In the genomic region with DNA sequence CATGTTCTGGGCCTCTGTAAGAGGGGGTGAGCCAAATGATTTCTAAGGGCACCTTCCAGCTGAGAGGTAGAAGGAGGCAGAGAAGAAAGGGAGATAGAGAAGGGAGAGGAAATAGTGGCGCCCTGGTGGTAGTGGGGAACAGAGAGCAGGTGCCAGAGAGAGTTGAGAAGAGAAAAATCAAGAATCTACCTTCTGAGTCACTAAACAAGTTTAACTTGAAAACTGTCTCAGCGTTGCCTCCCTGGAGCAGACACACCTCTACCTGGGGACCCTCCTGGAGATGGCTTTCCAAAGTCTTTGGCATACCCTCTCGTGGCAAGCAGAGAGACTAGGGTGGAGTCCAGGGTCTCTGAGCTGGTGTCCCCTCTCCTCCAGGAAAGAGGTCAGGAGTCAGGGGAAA, we compare ENCODE assay signal across 17 cellular contexts. TPM values are rescaled to one million over a fixed set of nuclear protein-coding genes. Genes with fewer than 3 reads are reported as not detected.
DNase-seq lines count a peak whose midpoint lies in the region; ATAC-seq and TF ChIP-seq lines count a peak whose summit lies in the region.
"Had no signal": no experiment of that assay in that cellular context is flagged by ENCODE, and none has a peak within 500 bp of the region (broad histone marks: within the 10 kb centered on the region; RNA-seq: fewer than 3 reads in every experiment).

No MANE protein-coding gene starts in this region.

- H3K27ac ChIP-seq in mammary epithelial cell (ENCODE audit: insufficient read depth, low read depth, low read length): no peak overlapping the region
- H3K27ac ChIP-seq in thoracic aorta: peak overlapping the region; percentile 33 to 83
- H3K27ac ChIP-seq in upper lobe of left lung: no peak overlapping the region
- H3K27ac ChIP-seq in A673 (ENCODE audit: low read depth, low read length, poor library complexity, severe bottlenecking): no peak overlapping the region

- 85% methylated on average over 3 of the region's 3 CpGs for WGBS in mammary epithelial cell (ENCODE audit: low coverage, missing lambda C conversion rate)
- 76 to 90% methylated on average over 3 of the region's 3 CpGs for WGBS in upper lobe of left lung, 2 donors

- DNase-seq in MCF 10A (ENCODE audit: unreplicated experiment) (no peak), mammary epithelial cell (no peak), immature natural killer cell (no peak), thoracic aorta (ENCODE audit: low spot score) (no peak), NCI-H2107 treated with DMSO at 0.1 percent for 48 hours (lab: John Stamatoyannopoulos, UW; ENCODE audit: unreplicated experiment) (no peak), upper lobe of left lung (no peak), A673 (ENCODE audit: low spot score) (no peak)
- DNase-seq in activated T-helper 1 cell treated with anti-CD3 and anti-CD28 coated beads, Interleukin-12 subunit alpha, Interleukin-12 subunit beta, Interleukin-2, Interleukin-4 antibody, amounts not matched to agents 30 ng/mL and 10 ng/mL and 1 ng/mL, durations not matched to agents 14 hours and 24 hours and 36 hours (ENCODE audit: low spot score): no peak
- DNase-seq: activated CD8-positive, alpha-beta memory T cell treated with anti-CD3 and anti-CD28 coated beads for 24 hours; activated effector memory CD4-positive, alpha-beta T cell treated with anti-CD3 and anti-CD28 coated beads, Interleukin-2, amount 50 U/mL, for 16 hours; left cardiac atrium; MV-4-11; NCI-H2029; NCI-H510A; occipital lobe; stimulated activated naive CD4-positive, alpha-beta T cell treated with Interleukin-2 at 50 U/mL for 16 hours had no signal

- H3K27me3 ChIP-seq in mammary epithelial cell (ENCODE audit: insufficient read depth, low read length): no peaks in the 10 kb centered on the region
- no peaks in the 10 kb centered on the region for H3K27me3 ChIP-seq in thoracic aorta (replicated peaks; ENCODE audit: insufficient read depth)
- H3K27me3 ChIP-seq in upper lobe of left lung: no peaks in the 10 kb centered on the region
- no peaks in the 10 kb centered on the region for H3K27me3 ChIP-seq in A673 (replicated peaks; ENCODE audit: insufficient read depth, low read depth, low read length, poor library complexity)

- ATAC-seq in thoracic aorta (ENCODE audit: insufficient number of reproducible peaks, low FRiP score, low read depth) (no peak), upper lobe of left lung (ENCODE audit: low FRiP score in 2 of 2) (no peak)

- TF ChIP-seq CTCF in MCF 10A (IDR thresholded peaks at IDR 0.05; ENCODE audit: unreplicated experiment): no peak
- TF ChIP-seq CTCF in mammary epithelial cell (conservative IDR thresholded peaks at IDR 0.05 in 1 of 2, IDR thresholded peaks at IDR 0.05 in 1 of 2; ENCODE audit: extremely low read depth in 1 of 2, insufficient read depth in 1 of 2, low read depth in 1 of 2, low read length in 2 of 2): no peak
- TF ChIP-seq CTCF in thoracic aorta (IDR thresholded peaks at IDR 0.05): no peak
- TF ChIP-seq CTCF in upper lobe of left lung (IDR thresholded peaks at IDR 0.05): no peak
- TF ChIP-seq CTCF in A673 (conservative IDR thresholded peaks at IDR 0.05; ENCODE audit: low read depth, low read length): no peak

- CTCF ChIA-PET in MCF 10A (lab: Yijun Ruan, JAX): interaction anchor here (0.6 to 10.1 kb wide), 9 partner anchors 9 to 427 kb away, joined by 3 to 130 read pairs (median 4); no protein-coding TSS in a partner anchor
- CTCF ChIA-PET in mammary epithelial cell (lab: Charles Lee; ENCODE audit: low non-redundant PET): no interaction called here
- CTCF ChIA-PET in A673 (lab: Charles Lee): no interaction called here

- intact Hi-C loops in MCF 10A (cut with micrococcal nuclease) (no loop called here), mammary epithelial cell (cut with micrococcal nuclease) (no loop called here), A673 (cut with micrococcal nuclease; ENCODE audit: unreplicated experiment) (no loop called here)
- intact Hi-C loops in activated T-helper 1 cell treated with anti-CD3 and anti-CD28 coated beads, Interleukin-12 subunit alpha, Interleukin-12 subunit beta, Interleukin-2, Interleukin-4 antibody, amounts not matched to agents 30 ng/mL and 10 ng/mL and 1 ng/mL, durations not matched to agents 14 hours and 24 hours and 36 hours (cut with micrococcal nuclease): loop anchor here (2.0 kb wide), 1 partner anchor 67 kb away; no protein-coding TSS in a partner anchor

- H3K27ac Mint-ChIP-seq in MCF 10A (ENCODE audit: low read depth, unreplicated experiment): no peak overlapping the region
- H3K27ac Mint-ChIP-seq in activated T-helper 1 cell treated with anti-CD3 and anti-CD28 coated beads, Interleukin-12 subunit alpha, Interleukin-12 subunit beta, Interleukin-2, Interleukin-4 antibody, amounts not matched to agents 30 ng/mL and 10 ng/mL and 1 ng/mL, durations not matched to agents 14 hours and 24 hours and 36 hours: no peak overlapping the region
- H3K27ac Mint-ChIP-seq in immature natural killer cell: no peak overlapping the region

- H3K79me2 ChIP-seq in mammary epithelial cell (ENCODE audit: insufficient read depth, low read length): peaks cover 15% of the 10 kb centered on the region

- H3K36me3 ChIP-seq in mammary epithelial cell (ENCODE audit: insufficient read depth, low read length) (no peaks in the 10 kb centered on the region), thoracic aorta (no peaks in the 10 kb centered on the region), upper lobe of left lung (no peaks in the 10 kb centered on the region), A673 (ENCODE audit: insufficient read depth, low read length, poor library complexity, severe bottlenecking) (no peaks in the 10 kb centered on the region)
- H3K36me3 ChIP-seq: HAP-1 had no signal

- POLR2A ChIA-PET in MCF 10A (lab: Yijun Ruan, JAX): interaction anchor here (0.7 to 3.6 kb wide), 7 partner anchors 9 to 410 kb away, joined by 3 to 25 read pairs (median 5); no protein-coding TSS in a partner anchor
- POLR2A ChIA-PET in A673 (lab: Charles Lee; ENCODE audit: low non-redundant PET): interaction anchor here (0.5 kb wide), 1 partner anchor 20 kb away, joined by 12 read pairs; no protein-coding TSS in a partner anchor

- H3K4me3 ChIP-seq in mammary epithelial cell (replicated peaks in 1 of 3; ENCODE audit: insufficient read depth in 1 of 3, low read depth in 2 of 3, low read length in 3 of 3) (no peak overlapping the region), thoracic aorta (no peak overlapping the region), upper lobe of left lung (no peak overlapping the region), A673 (ENCODE audit: low read depth, low read length, poor library complexity, severe bottlenecking) (no peak overlapping the region)

- H3K27me3 Mint-ChIP-seq in MCF 10A (ENCODE audit: insufficient read depth, unreplicated experiment): no peaks in the 10 kb centered on the region
- H3K27me3 Mint-ChIP-seq in activated T-helper 1 cell treated with anti-CD3 and anti-CD28 coated beads, Interleukin-12 subunit alpha, Interleukin-12 subunit beta, Interleukin-2, Interleukin-4 antibody, amounts not matched to agents 30 ng/mL and 10 ng/mL and 1 ng/mL, durations not matched to agents 14 hours and 24 hours and 36 hours (ENCODE audit: insufficient read depth): peaks cover 33% of the 10 kb centered on the region
- peaks cover 2 to 13% (median 6%) of the 10 kb centered on the region in 3 donors for H3K27me3 Mint-ChIP-seq in immature natural killer cell (ENCODE audit: low read depth in 3 of 3)

- no peak overlapping the region for H2AFZ ChIP-seq in mammary epithelial cell (ENCODE audit: low read depth, low read length)

- H3K9ac ChIP-seq in mammary epithelial cell (ENCODE audit: insufficient read depth, low read length): no peak overlapping the region

- H3K9me3 ChIP-seq in mammary epithelial cell (replicated peaks; ENCODE audit: insufficient read depth, low read length) (no peaks in the 10 kb centered on the region), thoracic aorta (no peaks in the 10 kb centered on the region), upper lobe of left lung (no peaks in the 10 kb centered on the region), A673 (ENCODE audit: low read depth, low read length, poor library complexity, severe bottlenecking) (no peaks in the 10 kb centered on the region)
- H3K9me3 ChIP-seq: HAP-1 had no signal

- in situ Hi-C loops in mammary epithelial cell (cut with MboI; ENCODE audit: low sequenced_read_pairs in 2 of 2): no loop called here

- H3K4me3 Mint-ChIP-seq in MCF 10A (ENCODE audit: unreplicated experiment): peak overlapping the region; percentile 76
- peak overlapping the region; percentile 77 for H3K4me3 Mint-ChIP-seq in activated T-helper 1 cell treated with anti-CD3 and anti-CD28 coated beads, Interleukin-12 subunit alpha, Interleukin-12 subunit beta, Interleukin-2, Interleukin-4 antibody, amounts not matched to agents 30 ng/mL and 10 ng/mL and 1 ng/mL, durations not matched to agents 14 hours and 24 hours and 36 hours
- peak overlapping the region; percentile 0 to 85 (median 78) for H3K4me3 Mint-ChIP-seq in immature natural killer cell

- BruUV-seq in MCF 10A (replicated peaks; lab: Mats Ljungman, UMichigan) (no TSS peak), mammary epithelial cell (replicated peaks; lab: Mats Ljungman, UMichigan) (no TSS peak), A673 (replicated peaks; lab: Mats Ljungman, UMichigan) (no TSS peak)

- H3K9me3 Mint-ChIP-seq in MCF 10A (ENCODE audit: unreplicated experiment): no peaks in the 10 kb centered on the region
- H3K9me3 Mint-ChIP-seq in activated T-helper 1 cell treated with anti-CD3 and anti-CD28 coated beads, Interleukin-12 subunit alpha, Interleukin-12 subunit beta, Interleukin-2, Interleukin-4 antibody, amounts not matched to agents 30 ng/mL and 10 ng/mL and 1 ng/mL, durations not matched to agents 14 hours and 24 hours and 36 hours: no peaks in the 10 kb centered on the region
- no peaks in the 10 kb centered on the region for H3K9me3 Mint-ChIP-seq in immature natural killer cell

- H3K36me3 Mint-ChIP-seq in MCF 10A (ENCODE audit: insufficient read depth, unreplicated experiment) (no peaks in the 10 kb centered on the region), immature natural killer cell (no peaks in the 10 kb centered on the region)
- no peaks in the 10 kb centered on the region for H3K36me3 Mint-ChIP-seq in activated T-helper 1 cell treated with anti-CD3 and anti-CD28 coated beads, Interleukin-12 subunit alpha, Interleukin-12 subunit beta, Interleukin-2, Interleukin-4 antibody, amounts not matched to agents 30 ng/mL and 10 ng/mL and 1 ng/mL, durations not matched to agents 14 hours and 24 hours and 36 hours (ENCODE audit: low read depth)

- H3K4me1 ChIP-seq in mammary epithelial cell (ENCODE audit: insufficient read depth, low read length): peaks cover 12% of the 10 kb centered on the region
- peaks cover 18 to 32% of the 10 kb centered on the region in 2 donors for H3K4me1 ChIP-seq in thoracic aorta (ENCODE audit: control insufficient read depth in 1 of 2, low read depth in 2 of 2)
- peaks cover 9 to 21% (median 14%) of the 10 kb centered on the region in 4 donors for H3K4me1 ChIP-seq in upper lobe of left lung
- peaks cover 15% of the 10 kb centered on the region for H3K4me1 ChIP-seq in A673 (ENCODE audit: insufficient read depth, low read length, poor library complexity, severe bottlenecking)

- no peak for TF ChIP-seq EP300 in upper lobe of left lung (IDR thresholded peaks at IDR 0.05)

- no peak for TF ChIP-seq POLR2A in upper lobe of left lung (IDR thresholded peaks at IDR 0.05)

- H3K4me2 ChIP-seq in mammary epithelial cell (ENCODE audit: insufficient read depth, low read depth, low read length): no peak overlapping the region

- H3K4me1 Mint-ChIP-seq in MCF 10A (ENCODE audit: insufficient read depth, unreplicated experiment) (peaks cover 14% of the 10 kb centered on the region), immature natural killer cell (peaks cover 25 to 26% of the 10 kb centered on the region in 2 donors)
- H3K4me1 Mint-ChIP-seq in activated T-helper 1 cell treated with anti-CD3 and anti-CD28 coated beads, Interleukin-12 subunit alpha, Interleukin-12 subunit beta, Interleukin-2, Interleukin-4 antibody, amounts not matched to agents 30 ng/mL and 10 ng/mL and 1 ng/mL, durations not matched to agents 14 hours and 24 hours and 36 hours (ENCODE audit: low read depth): peaks cover 14% of the 10 kb centered on the region

- dilution Hi-C loops in mammary epithelial cell (cut with HindIII; ENCODE audit: low sequenced_read_pairs): no loop called here

- no peaks in the 10 kb centered on the region for H4K20me1 ChIP-seq in mammary epithelial cell (ENCODE audit: insufficient read depth, low read length)

RNA-seq across cellular contexts. Expression of gene SLC45A3, which starts 1.1 kb away (rescaled TPM):
- total RNA-seq in MCF 10A (2022): 3.1 and 5.3 TPM in 2 replicates
- 1 to 10 TPM; 3.2 to 4.3 TPM for total RNA-seq in mammary epithelial cell
- 3.3 TPM for polyA plus RNA-seq in mammary epithelial cell
- polyA minus RNA-seq in mammary epithelial cell: 2.4 TPM
- 0.81 and 1.1 TPM in 2 replicates for total RNA-seq in activated T-helper 1 cell treated with anti-CD3 and anti-CD28 coated beads, Interleukin-12 subunit alpha, Interleukin-12 subunit beta, Interleukin-2, Interleukin-4 antibody, amounts not matched to agents 30 ng/mL and 10 ng/mL and 1 ng/mL, durations not matched to agents 14 hours and 24 hours and 36 hours
- polyA plus RNA-seq in immature natural killer cell: not detected
- 1 to 10 TPM; 5.3 to 8.3 TPM for total RNA-seq in thoracic aorta
- total RNA-seq in upper lobe of left lung: 1 to 10 TPM; 2.1 to 9.9 (median 4.1) TPM
- 8.5 and 11.0 TPM in 2 replicates for total RNA-seq in A673 (2021)

RNA-seq across cellular contexts. Expression of gene ELK4, which starts 49.6 kb away (rescaled TPM):
- 101 and 109 TPM in 2 replicates for total RNA-seq in MCF 10A (2022)
- 10 to 100 TPM; 17.7 to 38.6 TPM for total RNA-seq in mammary epithelial cell
- 4.9 TPM for polyA plus RNA-seq in mammary epithelial cell
- polyA minus RNA-seq in mammary epithelial cell: 37.7 TPM
- total RNA-seq in activated T-helper 1 cell treated with anti-CD3 and anti-CD28 coated beads, Interleukin-12 subunit alpha, Interleukin-12 subunit beta, Interleukin-2, Interleukin-4 antibody, amounts not matched to agents 30 ng/mL and 10 ng/mL and 1 ng/mL, durations not matched to agents 14 hours and 24 hours and 36 hours: 81.1 and 86.2 TPM in 2 replicates
- 1 to 10 TPM; 2.8 to 5.7 (median 3.0) TPM for polyA plus RNA-seq in immature natural killer cell
- total RNA-seq in thoracic aorta: 10 to 100 TPM; 20.2 to 34.4 TPM
- 10 to 100 TPM; 15.7 to 65.4 (median 30.2) TPM for total RNA-seq in upper lobe of left lung
- 35.4 and 38.2 TPM in 2 replicates for total RNA-seq in A673 (2021)

Comparison
In these comparisons a context has a peak if more than half of its experiments do, and no peak if none do; other contexts are left out.
1. H3K27ac ChIP-seq: peak in thoracic aorta (2 of 2); none in mammary epithelial cell (single experiment), upper lobe of left lung (0 of 4) and A673 (single experiment).
2. Peak in every context shown above with its lines, with median percentiles within 50 percentile points of each other: H3K4me3 Mint-ChIP-seq.